ENCODE assay signal across 9 cellular contexts in genomic region chr5:177592905-177593304, GRCh38. TPM values are rescaled to one million over a fixed set of nuclear protein-coding genes. Genes with fewer than 3 reads are reported as not detected.
A peak's percentile ranks its signal among the peaks of the same experiment; 100 is the strongest.
DNase-seq lines count a peak whose midpoint lies in the region; ATAC-seq and TF ChIP-seq lines count a peak whose summit lies in the region.
"Had no signal": no experiment of that assay in that cellular context is flagged by ENCODE, and none has a peak within 500 bp of the region (broad histone marks: within the 10 kb centered on the region; RNA-seq: fewer than 3 reads in every experiment).

No MANE protein-coding gene starts in this region.

- WGBS in IMR-90 (ENCODE audit: extremely low coverage in 2 of 2, insufficient read length in 1 of 2), 2 experiments: no CpG with 5 or more reads among the region's 13 CpGs

- CTCF ChIA-PET in IMR-90 (lab: Yijun Ruan, JAX): interaction anchor here (0.7 kb wide), 1 partner anchor 32 kb away, joined by 3 read pairs; no protein-coding TSS in a partner anchor

- TF ChIP-seq CTCF in 22Rv1 (IDR thresholded peaks at IDR 0.05): no peak
- no peak for TF ChIP-seq CTCF in IMR-90 (conservative IDR thresholded peaks at IDR 0.05; ENCODE audit: low read depth, low read length)
- no peak for TF ChIP-seq CTCF in choroid plexus epithelial cell (conservative IDR thresholded peaks at IDR 0.05; ENCODE audit: low read depth, low read length)

- peak overlapping the region; percentile 94 for H3K56ac ChIP-seq in IMR-90 (ENCODE audit: extremely low read depth, insufficient read depth, low read length)

- H3K9ac ChIP-seq in IMR-90 (ENCODE audit: low read depth, low read length) (peak overlapping the region; percentile 96), muscle layer of colon (ENCODE audit: low read length) (peak overlapping the region; percentile 80)

- H4K20me1 ChIP-seq in IMR-90 (ENCODE audit: insufficient read depth, low read length): peaks cover 8% of the 10 kb centered on the region; the same call in 1 of the 2 replicates

- H3K79me1 ChIP-seq in IMR-90 (ENCODE audit: low read depth in 1 of 2, low read length in 2 of 2): peaks cover 15 to 44% of the 10 kb centered on the region in 2 experiments

- POLR2A ChIA-PET in IMR-90 (lab: Charles Lee; ENCODE audit: unreplicated experiment): interaction anchor here (0.6 kb wide), 1 partner anchor 57 kb away, joined by 4 read pairs; no protein-coding TSS in a partner anchor

- H3K14ac ChIP-seq in IMR-90 (replicated peaks; ENCODE audit: low read depth, low read length): peak overlapping the region; percentile 100; the same call in 1 of the 2 replicates

- no peak for TF ChIP-seq RAD21 in IMR-90 (IDR thresholded peaks at IDR 0.05; ENCODE audit: low read length)

- no peak for TF ChIP-seq POLR2A in IMR-90 (IDR thresholded peaks at IDR 0.05; ENCODE audit: low read depth, low read length)

- H3K23ac ChIP-seq in IMR-90 (ENCODE audit: low read depth, low read length): peak overlapping the region; percentile 96; the same call in 1 of the 2 replicates

- H3K4me3 ChIP-seq in IMR-90 (ENCODE audit: insufficient read depth, low read depth, low read length) (peak overlapping the region; percentile 80), choroid plexus epithelial cell (ENCODE audit: low read depth, low read length) (peak overlapping the region; percentile 98), muscle layer of colon (ENCODE audit: low read depth in 1 of 2, low read length in 2 of 2) (peak overlapping the region; percentile 88 to 92)

- no peaks in the 10 kb centered on the region for H3K27me3 ChIP-seq in IMR-90 (ENCODE audit: control insufficient read depth, insufficient read depth, low read length)
- H3K27me3 ChIP-seq in muscle layer of colon (ENCODE audit: control insufficient read depth in 1 of 2, insufficient read depth in 2 of 2, low read length in 2 of 2): peaks cover 0 to 6% of the 10 kb centered on the region in 2 donors

- H3K4ac ChIP-seq in IMR-90 (ENCODE audit: low read depth, low read length): peak overlapping the region; percentile 99

- H3K36me3 ChIP-seq in IMR-90 (ENCODE audit: control insufficient read depth, insufficient read depth, low read length): peaks cover 35% of the 10 kb centered on the region
- H3K36me3 ChIP-seq in muscle layer of colon (ENCODE audit: insufficient read depth, low read length): peaks cover 34% of the 10 kb centered on the region

- in situ Hi-C loops in IMR-90 (cut with MboI; ENCODE audit: low sequenced_read_pairs): no loop called here

- H3K4me1 ChIP-seq in IMR-90 (ENCODE audit: control insufficient read depth, insufficient read depth, low read length): peaks cover 3% of the 10 kb centered on the region; the same call in 1 of the 2 replicates
- peaks cover 20% of the 10 kb centered on the region for H3K4me1 ChIP-seq in muscle layer of colon (ENCODE audit: insufficient read depth, low read length)

- H2BK5ac ChIP-seq in IMR-90 (ENCODE audit: low read depth, low read length, poor library complexity, severe bottlenecking): peak overlapping the region; percentile 2

- DNase-seq in IMR-90 (no peak), choroid plexus epithelial cell (ENCODE audit: low read depth) (no peak), caudate nucleus (lab: John Stamatoyannopoulos, UW) (no peak), SW480 (ENCODE audit: low spot score) (no peak), NCI-H774 (lab: John Stamatoyannopoulos, UW) (no peak)
- DNase-seq: NCI-H187 had no signal

- H3K18ac ChIP-seq in IMR-90 (ENCODE audit: low read depth, low read length): no peak overlapping the region

- no peak overlapping the region for H4K91ac ChIP-seq in IMR-90 (ENCODE audit: insufficient read depth, low read depth, low read length)

- no peak overlapping the region for H2BK120ac ChIP-seq in IMR-90 (ENCODE audit: low read depth, low read length)

- no peaks in the 10 kb centered on the region for H3K9me3 ChIP-seq in IMR-90 (ENCODE audit: control insufficient read depth, insufficient read depth, low read length)
- no peaks in the 10 kb centered on the region for H3K9me3 ChIP-seq in muscle layer of colon (ENCODE audit: low read length)

- H2BK15ac ChIP-seq in IMR-90 (ENCODE audit: low read depth, low read length): no peak overlapping the region

- intact Hi-C loops in IMR-90 (cut with micrococcal nuclease): loop anchor here (2.0 kb wide), 2 partner anchors 40 to 76 kb away; partner anchors contain the start of gene DDX41

- H2AK9ac ChIP-seq in IMR-90 (replicated peaks; ENCODE audit: low read depth, low read length, poor library complexity): no peak overlapping the region

- H3K27ac ChIP-seq in 22Rv1: peak overlapping the region; percentile 64; the same call in 1 of the 2 replicates
- H3K27ac ChIP-seq in IMR-90 (ENCODE audit: insufficient read depth, low read length): peak overlapping the region; percentile 96
- peak overlapping the region; percentile 85 for H3K27ac ChIP-seq in muscle layer of colon (ENCODE audit: low read depth, low read length)
- H3K27ac ChIP-seq in caudate nucleus (ENCODE audit: low read depth, low read length): no peak overlapping the region

- peak overlapping the region; percentile 81 for H3K4me2 ChIP-seq in IMR-90 (ENCODE audit: low read depth, low read length)

- peak overlapping the region; percentile 89 for H2AK5ac ChIP-seq in IMR-90 (ENCODE audit: low read depth, low read length)

- ATAC-seq in IMR-90 (ENCODE audit: low read depth): no peak
- ATAC-seq in GM18909 (IDR thresholded peaks at IDR 0.05; ENCODE audit: poor library complexity, unreplicated experiment): no peak

- no peak overlapping the region; the same call in 1 of the 2 replicates for H4K5ac ChIP-seq in IMR-90 (ENCODE audit: low read depth, low read length)

- dilution Hi-C loops in IMR-90 (cut with HindIII; ENCODE audit: low sequenced_read_pairs, unreplicated experiment): no loop called here

- no peak overlapping the region for H2AFZ ChIP-seq in IMR-90 (replicated peaks; ENCODE audit: low read length, poor library complexity)

- peaks cover 19% of the 10 kb centered on the region for H3K9me1 ChIP-seq in IMR-90 (ENCODE audit: insufficient read depth, low read length)

- no TSS peak for BruUV-seq in IMR-90 (replicated peaks; lab: Mats Ljungman, UMichigan)

- no peak overlapping the region for H2BK20ac ChIP-seq in IMR-90 (ENCODE audit: low read depth, low read length)

- peak overlapping the region; percentile 97 to 98 for H4K8ac ChIP-seq in IMR-90 (ENCODE audit: low read depth in 2 of 2, low read length in 2 of 2)

TF ChIP-seq in IMR-90, 13 proteins besides CTCF, POLR2A, EP300 and RAD21:
- no peak for TF ChIP-seq ELK1 (IDR thresholded peaks at IDR 0.05; ENCODE audit: borderline replicate concordance, low read depth, low read length)

RNA-seq across cellular contexts. Expression of gene TMED9, which starts 0.9 kb away (rescaled TPM):
- 123 and 142 TPM in 2 replicates for total RNA-seq in IMR-90 (2012; rRNA removed)
- polyA plus RNA-seq in IMR-90 (2012; rRNA removed): 269 and 357 TPM in 2 replicates
- 258 and 428 TPM in 2 replicates for polyA plus RNA-seq in IMR-90 (2012; cell fraction: cytosol; rRNA removed)
- 81.0 and 128 TPM in 2 replicates for polyA plus RNA-seq in IMR-90 (2012; cell fraction: nucleus; rRNA removed; ENCODE audit: low replicate concordance)

RNA-seq across cellular contexts. Expression of gene B4GALT7, which starts 7.0 kb away (rescaled TPM):
- 28.6 and 29.2 TPM in 2 replicates for total RNA-seq in IMR-90 (2012; rRNA removed)
- 79.6 and 80.5 TPM in 2 replicates for polyA plus RNA-seq in IMR-90 (2012; rRNA removed)
- 34.0 and 96.9 TPM in 2 replicates for polyA plus RNA-seq in IMR-90 (2012; cell fraction: cytosol; rRNA removed)
- 107 and 272 TPM in 2 replicates for polyA plus RNA-seq in IMR-90 (2012; cell fraction: nucleus; rRNA removed; ENCODE audit: low replicate concordance)

RNA-seq across cellular contexts. Expression of gene FAM193B, which starts 38.5 kb away (rescaled TPM):
- 8.1 and 9.5 TPM in 2 replicates for total RNA-seq in IMR-90 (2012; rRNA removed)
- polyA plus RNA-seq in IMR-90 (2012; rRNA removed): 51.4 and 52.2 TPM in 2 replicates
- polyA plus RNA-seq in IMR-90 (2012; cell fraction: cytosol; rRNA removed): 21.3 and 26.2 TPM in 2 replicates
- polyA plus RNA-seq in IMR-90 (2012; cell fraction: nucleus; rRNA removed; ENCODE audit: low replicate concordance): 386 and 448 TPM in 2 replicates
